ENCODE assay signal across 17 cellular contexts in the genomic region with DNA sequence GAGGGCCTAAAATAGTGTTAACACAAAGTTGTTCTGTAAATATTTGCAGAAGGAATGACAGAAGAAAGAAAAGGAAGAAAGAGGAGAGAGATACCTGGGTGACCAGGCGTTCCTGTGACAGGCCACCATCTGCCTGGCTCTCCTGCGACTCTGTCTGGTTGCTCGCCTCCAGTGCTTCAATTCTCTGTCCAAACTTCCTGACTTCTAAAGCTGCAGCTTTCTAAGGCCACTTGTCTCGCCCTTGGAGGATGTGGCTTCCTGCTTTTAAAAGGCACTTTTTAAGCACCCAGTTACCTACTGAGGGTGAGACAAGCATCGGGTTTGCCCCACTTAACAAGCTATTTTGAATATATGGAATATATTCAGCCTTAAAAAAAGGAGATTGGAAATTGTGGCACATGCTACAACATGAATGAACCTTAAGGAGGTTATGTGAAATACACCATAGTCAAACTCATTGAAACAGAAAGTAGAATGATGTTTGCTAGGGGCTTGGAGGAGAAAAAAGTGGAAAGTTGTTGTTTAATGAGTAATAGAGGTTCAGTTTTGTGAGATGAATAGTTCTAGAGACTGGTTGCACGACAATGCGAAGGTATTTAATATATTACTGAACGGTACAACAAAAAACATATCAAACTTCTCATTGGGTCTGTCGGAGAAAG. TPM values are rescaled to one million over a fixed set of nuclear protein-coding genes. Genes with fewer than 3 reads are reported as not detected.
"Had no signal": no experiment of that assay in that cellular context is flagged by ENCODE, and none has a peak within 500 bp of the region (broad histone marks: within the 10 kb centered on the region; RNA-seq: fewer than 3 reads in every experiment).

No MANE protein-coding gene starts in this region.

- H3K9me3 ChIP-seq: ovary, suprapubic skin, upper lobe of right lung had no signal

- FAIRE-seq: keratinocyte had no signal

- H3K4me3 ChIP-seq: cardiac muscle cell, neural progenitor cell, ovary, suprapubic skin, upper lobe of right lung had no signal

- H3K27ac ChIP-seq: cardiac muscle cell, neural progenitor cell, ovary, suprapubic skin, upper lobe of right lung had no signal

- H3K27me3 ChIP-seq: cardiac muscle cell, neural progenitor cell, ovary, suprapubic skin, upper lobe of right lung had no signal

- DNase-seq: activated B cell treated with CpG ODN at 0.5 μM for 24 hours; activated CD4-positive, alpha-beta T cell treated with anti-CD3 and anti-CD28 coated beads, Interleukin-2, amount 10 ng/mL, durations not matched to agents 24 days and 14 days; activated CD8-positive, alpha-beta memory T cell treated with anti-CD3 and anti-CD28 coated beads, Interleukin-2, amount 50 U/mL, for 4 hours; activated CD8-positive, alpha-beta T cell treated with anti-CD3 and anti-CD28 coated beads, Interleukin-2, amount 10 ng/mL, durations not matched to agents 7 days and 5 days; activated gamma-delta T cell; activated T-cell treated with anti-CD3 and anti-CD28 coated beads, Interleukin-2, amount 50 U/mL, for 48 hours; naive B cell; ovary; upper lobe of right lung had no signal

- H3K4me2 ChIP-seq: neural progenitor cell had no signal

- H2AFZ ChIP-seq: neural progenitor cell had no signal

- H3K4me1 ChIP-seq: neural progenitor cell, suprapubic skin, upper lobe of right lung had no signal

- H3K36me3 ChIP-seq: cardiac muscle cell, neural progenitor cell, ovary, suprapubic skin, upper lobe of right lung had no signal

- H3K9ac ChIP-seq: neural progenitor cell had no signal

- ATAC-seq: activated CD8-positive, alpha-beta T cell treated with anti-CD3 and anti-CD28 coated beads, Interleukin-2, amount 10 ng/mL, durations not matched to agents 7 days and 5 days; activated naive CD4-positive, alpha-beta T cell treated with anti-CD3 and anti-CD28 coated beads, Interleukin-2, amount 50 U/mL, for 72 hours; left lobe of liver; sciatic nerve; upper lobe of right lung had no signal

RNA-seq across cellular contexts. Expression of a gene that starts 32.8 kb away (rescaled TPM):
- total RNA-seq: activated B cell treated with CpG ODN at 0.5 μM for 24 hours; activated CD4-positive, alpha-beta T cell treated with anti-CD3 and anti-CD28 coated beads, Interleukin-2, amount 10 ng/mL, durations not matched to agents 24 days and 14 days; activated CD8-positive, alpha-beta T cell treated with anti-CD3 and anti-CD28 coated beads, Interleukin-2, amount 10 ng/mL, durations not matched to agents 7 days and 5 days; activated naive CD4-positive, alpha-beta T cell treated with anti-CD3 and anti-CD28 coated beads, Interleukin-2, amount 50 U/mL, for 72 hours; cardiac muscle cell; mononuclear cell had no signal
- polyA plus RNA-seq: cardiac muscle cell, keratinocyte had no signal
